Comparison of ENCODE assay signal across 20 cellular contexts in genomic region chr6:56647172-56647762, GRCh38. TPM values are rescaled to one million over a fixed set of nuclear protein-coding genes. Genes with fewer than 3 reads are reported as not detected.
DNase-seq lines count a peak whose midpoint lies in the region; ATAC-seq, FAIRE-seq and TF ChIP-seq lines count a peak whose summit lies in the region.
"Had no signal": no experiment of that assay in that cellular context is flagged by ENCODE, and none has a peak within 500 bp of the region (broad histone marks: within the 10 kb centered on the region; RNA-seq: fewer than 3 reads in every experiment).

No MANE protein-coding gene starts in this region.

- POLR2A ChIA-PET in HepG2 (lab: Yijun Ruan, JAX), result no interaction called here

- TF ChIP-seq EP300 in HepG2 (IDR thresholded peaks at IDR 0.05; ENCODE audit: low read depth in 2 of 2, low read length in 2 of 2), result no peak
- no peak for TF ChIP-seq EP300 in HepG2 (CRISPR knock-in tag; IDR thresholded peaks at IDR 0.05; ENCODE audit: borderline replicate concordance)

- FAIRE-seq in HepG2 (lab: Jason Lieb, UNC) (no peak), urothelium cell line (lab: Jason Lieb, UNC) (no peak)
- FAIRE-seq: A204.1, GM12878, RCC 7860 had no signal

- ATAC-seq in HepG2 (no peak), right lobe of liver (no peak), right cardiac atrium (no peak), HG03354 (IDR thresholded peaks at IDR 0.05; ENCODE audit: poor library complexity, severe bottlenecking, unreplicated experiment) (no peak), HG02981 (IDR thresholded peaks at IDR 0.05; ENCODE audit: unreplicated experiment) (no peak), HG03025 (IDR thresholded peaks at IDR 0.05; ENCODE audit: low FRiP score, unreplicated experiment) (no peak)
- ATAC-seq: GM12878 had no signal

- TF ChIP-seq RAD21 in HepG2 (CRISPR knock-in tag; IDR thresholded peaks at IDR 0.05), result no peak

- CTCF ChIA-PET in HepG2 (lab: Yijun Ruan, JAX; ENCODE audit: low intra/inter-chr PET ratio, low total read pairs), result no interaction called here

- H3K9ac ChIP-seq in HepG2 (ENCODE audit: insufficient read depth, low read depth, low read length), result no peak overlapping the region

- H3K4me2 ChIP-seq in HepG2 (ENCODE audit: low read depth, low read length), result no peak overlapping the region

- H3K27ac ChIP-seq in HepG2 (ENCODE audit: extremely low read length, insufficient read depth, low read length) (no peak overlapping the region), right lobe of liver (no peak overlapping the region), esophagus squamous epithelium (peak overlapping the region in 3 of 4 donors; percentile 7 to 75 (median 51)), right cardiac atrium (ENCODE audit: low read length) (peak overlapping the region; percentile 67)
- H3K27ac ChIP-seq: SK-N-MC had no signal

- no peaks in the 10 kb centered on the region for H3K27me3 ChIP-seq in HepG2 (ENCODE audit: control insufficient read depth in 1 of 2, insufficient read depth in 2 of 2, low read length in 2 of 2)
- H3K27me3 ChIP-seq in right lobe of liver, result no peaks in the 10 kb centered on the region
- H3K27me3 ChIP-seq in esophagus squamous epithelium, result no peaks in the 10 kb centered on the region
- no peaks in the 10 kb centered on the region for H3K27me3 ChIP-seq in right cardiac atrium (ENCODE audit: control insufficient read depth, insufficient read depth)

- in situ Hi-C loops in HepG2 (cut with HindIII; ENCODE audit: extremely low pct_ligation_motif_present, low pct_unique_long_range_greater_than_20kb), result no loop called here

- no peak for DNase-seq in HepG2 (ENCODE audit: low spot score)
- no peak for DNase-seq in right lobe of liver
- DNase-seq in esophagus squamous epithelium (lab: John Stamatoyannopoulos, UW), result no peak
- DNase-seq in right cardiac atrium, result no peak
- DNase-seq in urothelium cell line (ENCODE audit: low spot score), result no peak
- DNase-seq: Caco-2; CD4-positive, alpha-beta T cell; NCI-H1048; NCI-H1436 treated with DMSO at 0.1 percent for 48 hours; NCI-H2029; NCI-H345; NCI-H69; SHP77 had no signal

- H3K9me3 ChIP-seq in HepG2 (ENCODE audit: low read length) (no peaks in the 10 kb centered on the region), right lobe of liver (no peaks in the 10 kb centered on the region), esophagus squamous epithelium (no peaks in the 10 kb centered on the region), right cardiac atrium (ENCODE audit: control insufficient read depth, low read length) (no peaks in the 10 kb centered on the region)
- H3K9me3 ChIP-seq: Caco-2 had no signal

- TF ChIP-seq POLR2A in HepG2 (IDR thresholded peaks at IDR 0.05; ENCODE audit: insufficient read depth in 1 of 2, low read depth in 2 of 2, low read length in 2 of 2) (no peak), right lobe of liver (IDR thresholded peaks at IDR 0.05) (no peak), esophagus squamous epithelium (IDR thresholded peaks at IDR 0.05) (no peak)

- TF ChIP-seq CTCF in HepG2 (CRISPR knock-in tag; IDR thresholded peaks at IDR 0.05) (no peak), right lobe of liver (IDR thresholded peaks at IDR 0.05) (no peak), esophagus squamous epithelium (IDR thresholded peaks at IDR 0.05) (no peak)

- H3K36me3 ChIP-seq in HepG2 (replicated peaks in 1 of 2; ENCODE audit: control insufficient read depth in 1 of 2, insufficient read depth in 2 of 2, low read length in 2 of 2) (peaks cover 10 to 14% of the 10 kb centered on the region in 2 experiments; a peak in 4 of 5 replicates), right lobe of liver (peaks cover 0 to 40% (median 10%) of the 10 kb centered on the region in 4 donors), esophagus squamous epithelium (no peaks in the 10 kb centered on the region)

- intact Hi-C loops in HepG2 (cut with micrococcal nuclease; ENCODE audit: unreplicated experiment) (no loop called here), right lobe of liver (cut with DNase I) (loop anchor here in 1 of 2 donors (10.0 kb wide), 1 partner anchor 48 kb away; no protein-coding TSS in a partner anchor), esophagus squamous epithelium (cut with DNase I) (no loop called here), right cardiac atrium (cut with DNase I) (no loop called here)

- 97% methylated on average over 12 of the region's 12 CpGs for WGBS in HepG2 (ENCODE audit: low lambda C conversion rate)
- WGBS in right lobe of liver (ENCODE audit: insufficient coverage, low coverage, low lambda C conversion rate, missing lambda C conversion rate), result 88% methylated on average over 12 of the region's 12 CpGs
- 39 to 43% methylated on average over 12 of the region's 12 CpGs for WGBS in esophagus squamous epithelium, 2 donors
- WGBS in right cardiac atrium, result 73% methylated on average over 12 of the region's 12 CpGs

- H4K20me1 ChIP-seq in HepG2 (ENCODE audit: insufficient read depth, low read length), result no peaks in the 10 kb centered on the region

- no peak overlapping the region for H2AFZ ChIP-seq in HepG2 (ENCODE audit: low read length)

- H3K4me3 ChIP-seq in HepG2 (replicated peaks in 1 of 3; ENCODE audit: insufficient read depth in 1 of 3, low read depth in 2 of 3, low read length in 3 of 3), result no peak overlapping the region
- no peak overlapping the region for H3K4me3 ChIP-seq in right lobe of liver
- no peak overlapping the region for H3K4me3 ChIP-seq in esophagus squamous epithelium
- H3K4me3 ChIP-seq in right cardiac atrium (ENCODE audit: low read length), result no peak overlapping the region
- H3K4me3 ChIP-seq: GM12878, SK-N-MC had no signal

- H3K4me1 ChIP-seq in HepG2 (ENCODE audit: insufficient read depth, low read length) (peaks cover 40% of the 10 kb centered on the region), right lobe of liver (peaks cover 0 to 18% (median 5%) of the 10 kb centered on the region in 4 donors), esophagus squamous epithelium (peaks cover 3 to 76% (median 30%) of the 10 kb centered on the region in 3 donors), right cardiac atrium (ENCODE audit: control insufficient read depth, insufficient read depth, low read length) (peaks cover 2% of the 10 kb centered on the region)

- no peaks in the 10 kb centered on the region for H3K79me2 ChIP-seq in HepG2 (ENCODE audit: insufficient read depth, low read length)

- no TSS peak for BruUV-seq in HepG2 (replicated peaks; lab: Mats Ljungman, UMichigan)

TF ChIP-seq in HepG2, 621 proteins besides CTCF, POLR2A, EP300 and RAD21:
- peak; percentile 42; the same call in 1 of the 2 replicates for TF ChIP-seq MAFF (IDR thresholded peaks at IDR 0.05; ENCODE audit: low read depth, low read length)
- TF ChIP-seq MAFK (conservative IDR thresholded peaks at IDR 0.05 in 1 of 2, IDR thresholded peaks at IDR 0.05 in 1 of 2; ENCODE audit: low read length in 2 of 2), result peak; percentile 57 to 77
- no peak for TF ChIP-seq ATRX (CRISPR knock-in tag; IDR thresholded peaks at IDR 0.05; ENCODE audit: borderline replicate concordance)
- TF ChIP-seq TIGD3 (CRISPR knock-in tag; IDR thresholded peaks at IDR 0.05; ENCODE audit: borderline replicate concordance), result no peak
- no peak for TF ChIP-seq ZNF891 (CRISPR knock-in tag; IDR thresholded peaks at IDR 0.05)

RNA-seq across cellular contexts. Expression of gene DST, which starts 4.6 kb away (rescaled TPM):
- total RNA-seq in HepG2 (2016; rRNA removed; fragmentation: Illumina TruSeq; extraction: Trizol), result 61.7 and 89.0 TPM in 2 replicates
- total RNA-seq in HepG2 (2016; cell fraction: cytosol; rRNA removed; fragmentation: Illumina TruSeq; extraction: Trizol; ENCODE audit: low read depth), result 6.5 and 7.8 TPM in 2 replicates
- 56.6 and 87.8 TPM in 2 replicates for total RNA-seq in HepG2 (2016; cell fraction: insoluble cytoplasmic fraction; rRNA removed; fragmentation: Illumina TruSeq; extraction: Trizol)
- 14.8 and 16.7 TPM in 2 replicates for total RNA-seq in HepG2 (2016; cell fraction: membrane; rRNA removed; fragmentation: Illumina TruSeq; extraction: Trizol)
- 273 and 289 TPM in 2 replicates for total RNA-seq in HepG2 (2016; cell fraction: nucleus; rRNA removed; fragmentation: Illumina TruSeq; extraction: Trizol)
- 64.4 and 77.2 TPM in 2 replicates for polyA plus RNA-seq in HepG2 (2011; rRNA removed)
- 23.8 and 26.1 TPM in 2 replicates for polyA plus RNA-seq in HepG2 (2011; cell fraction: cytosol; rRNA removed)
- polyA plus RNA-seq in HepG2 (2011; cell fraction: nucleus; rRNA removed), result 197 and 231 TPM in 2 replicates
- polyA plus RNA-seq in HepG2 (2012), result 75.4 and 77.7 TPM in 2 replicates
- polyA plus RNA-seq in HepG2 (2016; cell fraction: cytosol; fragmentation: Illumina TruSeq; extraction: Trizol; ENCODE audit: low read depth), result 2.7 and 2.9 TPM in 2 replicates
- polyA plus RNA-seq in HepG2 (2016; cell fraction: insoluble cytoplasmic fraction; fragmentation: Illumina TruSeq; extraction: Trizol; ENCODE audit: low read depth), result 38.0 and 39.9 TPM in 2 replicates
- polyA plus RNA-seq in HepG2 (2016; cell fraction: membrane; fragmentation: Illumina TruSeq; extraction: Trizol; ENCODE audit: low read depth), result 5.4 and 7.5 TPM in 2 replicates
- 155 and 164 TPM in 2 replicates for polyA plus RNA-seq in HepG2 (2016; cell fraction: nucleus; fragmentation: Illumina TruSeq; extraction: Trizol; ENCODE audit: insufficient read depth, low read depth)
- polyA minus RNA-seq in HepG2 (2011; rRNA and poly(A)+ RNA removed; ENCODE audit: low replicate concordance), result 62.4 and 124 TPM in 2 replicates
- 53.9 and 66.4 TPM in 2 replicates for polyA minus RNA-seq in HepG2 (2011; cell fraction: cytosol; rRNA and poly(A)+ RNA removed)
- polyA minus RNA-seq in HepG2 (2011; cell fraction: nucleus; rRNA and poly(A)+ RNA removed), result 948 and 1,173 TPM in 2 replicates
- 100 to 1,000 TPM in 5 of 6 experiments, 10 to 100 TPM in 1; 92.1 to 207 (median 156) TPM for total RNA-seq in right lobe of liver
- 100 to 1,000 TPM; 134 to 468 (median 175) TPM for total RNA-seq in esophagus squamous epithelium
- total RNA-seq in right cardiac atrium, result 100 to 1,000 TPM; 193 to 308 (median 237) TPM
- 148 TPM for polyA plus RNA-seq in right cardiac atrium

Comparison
In these comparisons a context has a peak if more than half of its experiments do, and no peak if none do; other contexts are left out.
1. H3K27ac ChIP-seq: peak in esophagus squamous epithelium (3 of 4) and right cardiac atrium (single experiment); none in HepG2 (single experiment) and right lobe of liver (0 of 3).